36 cellular contexts compared by ENCODE assay signal in the genomic region with DNA sequence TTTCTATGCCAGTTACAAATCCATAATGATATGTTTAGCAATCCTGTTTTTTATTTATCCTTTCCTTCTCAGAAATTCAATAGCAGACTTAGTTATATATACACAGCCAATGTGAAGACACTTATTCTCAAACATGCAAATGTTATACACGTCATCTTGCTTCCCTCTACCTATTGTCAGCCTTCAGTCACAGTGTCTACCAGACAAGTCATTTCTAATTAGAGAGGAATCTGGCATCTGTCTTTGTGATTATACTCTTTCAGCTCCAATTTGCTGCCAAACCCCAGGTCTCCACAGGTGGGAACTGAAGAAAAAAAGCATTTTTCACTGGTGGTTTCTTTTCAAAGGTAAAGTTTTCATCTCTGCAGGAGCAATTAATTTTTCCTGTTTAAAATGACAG.
"Had no signal": no experiment of that assay in that cellular context is flagged by ENCODE, and none has a peak within 500 bp of the region (broad histone marks: within the 10 kb centered on the region; RNA-seq: fewer than 3 reads in every experiment).

No MANE protein-coding gene starts in this region.

- H3K27ac ChIP-seq: ascending aorta, cardiac muscle cell, colonic mucosa, WERI-Rb-1 had no signal

- H3K4me1 ChIP-seq: ascending aorta, colonic mucosa had no signal

- H3K27ac Mint-ChIP-seq: activated CD4-positive, alpha-beta memory T cell treated with anti-CD3 and anti-CD28 coated beads, Interleukin-2, amount 10 ng/mL, durations not matched to agents 7 days and 5 days; activated CD4-positive, alpha-beta T cell treated with anti-CD3 and anti-CD28 coated beads for 36 hours; activated CD4-positive, alpha-beta T cell treated with anti-CD3 and anti-CD28 coated beads, Interleukin-2, amount 10 ng/mL, durations not matched to agents 7 days and 5 days; activated CD8-positive, alpha-beta memory T cell treated with anti-CD3 and anti-CD28 coated beads, Interleukin-2, amount 10 ng/mL, durations not matched to agents 7 days and 5 days; activated CD8-positive, alpha-beta T cell treated with anti-CD3 and anti-CD28 coated beads, Interleukin-2, amount 10 ng/mL, durations not matched to agents 7 days and 5 days; activated naive CD4-positive, alpha-beta T cell treated with anti-CD3 and anti-CD28 coated beads, Interleukin-2, amount 10 ng/mL, durations not matched to agents 7 days and 5 days; activated naive CD4-positive, alpha-beta T cell treated with anti-CD3 and anti-CD28 coated beads, Interleukin-2, amount 50 U/mL, for 24 hours; activated naive CD8-positive, alpha-beta T cell; activated naive CD8-positive, alpha-beta T cell treated with anti-CD3 and anti-CD28 coated beads, Interleukin-2, amount 10 ng/mL, durations not matched to agents 7 days and 5 days; activated naive CD8-positive, alpha-beta T cell treated with anti-CD3 and anti-CD28 coated beads, Interleukin-2, amount 50 U/mL, for 24 hours; activated T-cell treated with anti-CD3 and anti-CD28 coated beads, Interleukin-2, amount 50 U/mL, for 24 hours; brain; T-helper 2 cell treated with Interferon-gamma antibody and Interleukin-4, amounts not matched to agents 5 μg/mL and 100 μg/mL, for 36 hours; WTC11 had no signal

- H3K4me3 ChIP-seq: ascending aorta, cardiac muscle cell, colonic mucosa had no signal

- H3K9me3 Mint-ChIP-seq: activated CD4-positive, alpha-beta memory T cell treated with anti-CD3 and anti-CD28 coated beads, Interleukin-2, amount 10 ng/mL, durations not matched to agents 7 days and 5 days; activated CD4-positive, alpha-beta T cell treated with anti-CD3 and anti-CD28 coated beads, Interleukin-2, amount 10 ng/mL, durations not matched to agents 7 days and 5 days; activated naive CD4-positive, alpha-beta T cell treated with anti-CD3 and anti-CD28 coated beads, Interleukin-2, amount 10 ng/mL, durations not matched to agents 7 days and 5 days; activated naive CD4-positive, alpha-beta T cell treated with anti-CD3 and anti-CD28 coated beads, Interleukin-2, amount 50 U/mL, for 24 hours; activated naive CD8-positive, alpha-beta T cell treated with anti-CD3 and anti-CD28 coated beads, Interleukin-2, amount 50 U/mL, for 24 hours; activated T-cell treated with anti-CD3 and anti-CD28 coated beads, Interleukin-2, amount 50 U/mL, for 24 hours; brain; central memory CD8-positive, alpha-beta T cell; T-helper 2 cell treated with Interferon-gamma antibody and Interleukin-4, amounts not matched to agents 5 μg/mL and 100 μg/mL, for 36 hours had no signal

- FAIRE-seq: bronchial epithelial cell had no signal

- H3K4me3 Mint-ChIP-seq: activated CD4-positive, alpha-beta memory T cell treated with anti-CD3 and anti-CD28 coated beads, Interleukin-2, amount 10 ng/mL, durations not matched to agents 7 days and 5 days; activated CD4-positive, alpha-beta T cell treated with anti-CD3 and anti-CD28 coated beads for 36 hours; activated CD4-positive, alpha-beta T cell treated with anti-CD3 and anti-CD28 coated beads, Interleukin-2, amount 10 ng/mL, durations not matched to agents 7 days and 5 days; activated CD8-positive, alpha-beta memory T cell treated with anti-CD3 and anti-CD28 coated beads, Interleukin-2, amount 10 ng/mL, durations not matched to agents 7 days and 5 days; activated CD8-positive, alpha-beta T cell treated with anti-CD3 and anti-CD28 coated beads, Interleukin-2, amount 10 ng/mL, durations not matched to agents 7 days and 5 days; activated naive CD4-positive, alpha-beta T cell treated with anti-CD3 and anti-CD28 coated beads, Interleukin-2, amount 10 ng/mL, durations not matched to agents 7 days and 5 days; activated naive CD4-positive, alpha-beta T cell treated with anti-CD3 and anti-CD28 coated beads, Interleukin-2, amount 50 U/mL, for 24 hours; activated naive CD8-positive, alpha-beta T cell; activated naive CD8-positive, alpha-beta T cell treated with anti-CD3 and anti-CD28 coated beads, Interleukin-2, amount 10 ng/mL, durations not matched to agents 7 days and 5 days; activated naive CD8-positive, alpha-beta T cell treated with anti-CD3 and anti-CD28 coated beads, Interleukin-2, amount 50 U/mL, for 24 hours; activated T-cell treated with anti-CD3 and anti-CD28 coated beads, Interleukin-2, amount 50 U/mL, for 24 hours; brain; central memory CD8-positive, alpha-beta T cell; T-helper 2 cell treated with Interferon-gamma antibody and Interleukin-4, amounts not matched to agents 5 μg/mL and 100 μg/mL, for 36 hours; WTC11 had no signal

- H3K27me3 Mint-ChIP-seq: activated CD4-positive, alpha-beta memory T cell treated with anti-CD3 and anti-CD28 coated beads, Interleukin-2, amount 10 ng/mL, durations not matched to agents 7 days and 5 days; activated CD4-positive, alpha-beta T cell treated with anti-CD3 and anti-CD28 coated beads, Interleukin-2, amount 10 ng/mL, durations not matched to agents 7 days and 5 days; activated CD8-positive, alpha-beta memory T cell treated with anti-CD3 and anti-CD28 coated beads, Interleukin-2, amount 10 ng/mL, durations not matched to agents 7 days and 5 days; activated naive CD4-positive, alpha-beta T cell treated with anti-CD3 and anti-CD28 coated beads, Interleukin-2, amount 10 ng/mL, durations not matched to agents 7 days and 5 days; activated naive CD8-positive, alpha-beta T cell treated with anti-CD3 and anti-CD28 coated beads, Interleukin-2, amount 10 ng/mL, durations not matched to agents 7 days and 5 days; activated naive CD8-positive, alpha-beta T cell treated with anti-CD3 and anti-CD28 coated beads, Interleukin-2, amount 50 U/mL, for 24 hours; brain had no signal

- H3K36me3 Mint-ChIP-seq: activated CD8-positive, alpha-beta memory T cell treated with anti-CD3 and anti-CD28 coated beads, Interleukin-2, amount 10 ng/mL, durations not matched to agents 7 days and 5 days; activated naive CD4-positive, alpha-beta T cell treated with anti-CD3 and anti-CD28 coated beads, Interleukin-2, amount 10 ng/mL, durations not matched to agents 7 days and 5 days; activated naive CD4-positive, alpha-beta T cell treated with anti-CD3 and anti-CD28 coated beads, Interleukin-2, amount 50 U/mL, for 24 hours; activated naive CD8-positive, alpha-beta T cell; activated naive CD8-positive, alpha-beta T cell treated with anti-CD3 and anti-CD28 coated beads, Interleukin-2, amount 10 ng/mL, durations not matched to agents 7 days and 5 days; brain; WTC11 had no signal

- H3K27me3 ChIP-seq: ascending aorta, cardiac muscle cell, colonic mucosa had no signal

- H3K4me1 Mint-ChIP-seq: activated CD4-positive, alpha-beta memory T cell treated with anti-CD3 and anti-CD28 coated beads, Interleukin-2, amount 10 ng/mL, durations not matched to agents 7 days and 5 days; activated CD4-positive, alpha-beta T cell treated with anti-CD3 and anti-CD28 coated beads for 36 hours; activated CD4-positive, alpha-beta T cell treated with anti-CD3 and anti-CD28 coated beads, Interleukin-2, amount 10 ng/mL, durations not matched to agents 7 days and 5 days; activated CD8-positive, alpha-beta memory T cell treated with anti-CD3 and anti-CD28 coated beads, Interleukin-2, amount 10 ng/mL, durations not matched to agents 7 days and 5 days; activated naive CD4-positive, alpha-beta T cell treated with anti-CD3 and anti-CD28 coated beads, Interleukin-2, amount 10 ng/mL, durations not matched to agents 7 days and 5 days; activated naive CD4-positive, alpha-beta T cell treated with anti-CD3 and anti-CD28 coated beads, Interleukin-2, amount 50 U/mL, for 24 hours; activated naive CD8-positive, alpha-beta T cell treated with anti-CD3 and anti-CD28 coated beads, Interleukin-2, amount 10 ng/mL, durations not matched to agents 7 days and 5 days; activated naive CD8-positive, alpha-beta T cell treated with anti-CD3 and anti-CD28 coated beads, Interleukin-2, amount 50 U/mL, for 24 hours; brain; central memory CD8-positive, alpha-beta T cell had no signal

- H3K36me3 ChIP-seq: ascending aorta, cardiac muscle cell, colonic mucosa, WERI-Rb-1 had no signal

- DNase-seq: activated CD4-positive, alpha-beta memory T cell treated with anti-CD3 and anti-CD28 coated beads, Interleukin-2, amount 10 ng/mL, durations not matched to agents 7 days and 5 days; activated CD4-positive, alpha-beta T cell treated with anti-CD3 and anti-CD28 coated beads for 1 hour; activated CD4-positive, alpha-beta T cell treated with anti-CD3 and anti-CD28 coated beads for 36 hours; activated CD4-positive, alpha-beta T cell treated with anti-CD3 and anti-CD28 coated beads for 48 hours; activated CD4-positive, alpha-beta T cell treated with anti-CD3 and anti-CD28 coated beads, Interleukin-2, amount 10 ng/mL, durations not matched to agents 7 days and 5 days; activated CD4-positive, alpha-beta T cell treated with anti-CD3 and anti-CD28 coated beads, Interleukin-2, amount 50 U/mL, for 48 hours; activated CD4-positive, CD25-positive, alpha-beta regulatory T cell; activated CD8-positive, alpha-beta memory T cell treated with anti-CD3 and anti-CD28 coated beads for 24 hours; activated CD8-positive, alpha-beta memory T cell treated with anti-CD3 and anti-CD28 coated beads, Interleukin-2, amount 10 ng/mL, durations not matched to agents 7 days and 5 days; activated CD8-positive, alpha-beta memory T cell treated with anti-CD3 and anti-CD28 coated beads, Interleukin-2, amount 50 U/mL, for 48 hours; activated CD8-positive, alpha-beta T cell treated with anti-CD3 and anti-CD28 coated beads, Interleukin-2, amount 10 ng/mL, durations not matched to agents 7 days and 5 days; activated gamma-delta T cell; activated naive CD4-positive, alpha-beta T cell treated with anti-CD3 and anti-CD28 coated beads, Interleukin-2, amount 10 ng/mL, durations not matched to agents 7 days and 5 days; activated naive CD4-positive, alpha-beta T cell treated with Interleukin-2 at 50 U/mL for 16 hours; activated naive CD8-positive, alpha-beta T cell treated with anti-CD3 and anti-CD28 coated beads, Interleukin-2, amount 10 ng/mL, durations not matched to agents 7 days and 5 days; activated naive CD8-positive, alpha-beta T cell treated with anti-CD3 and anti-CD28 coated beads, Interleukin-2, amount 50 U/mL, for 24 hours; activated T-cell treated with anti-CD3 and anti-CD28 coated beads, Interleukin-2, amount 50 U/mL, for 24 hours; activated T-cell treated with anti-CD3 and anti-CD28 coated beads, Interleukin-2, amount 50 U/mL, for 48 hours; amygdala; anterior cingulate cortex; caudate nucleus; cerebellar nuclear complex; colonic mucosa; T-helper 2 cell; T-helper 9 cell; WERI-Rb-1 had no signal

- ATAC-seq: activated CD4-positive, alpha-beta T cell treated with anti-CD3 and anti-CD28 coated beads for 36 hours; activated CD4-positive, CD25-positive, alpha-beta regulatory T cell treated with anti-CD3 and anti-CD28 coated beads, Interleukin-2, amount 50 U/mL, for 24 hours; activated CD8-positive, alpha-beta memory T cell treated with anti-CD3 and anti-CD28 coated beads, Interleukin-2, amount 10 ng/mL, durations not matched to agents 7 days and 5 days; activated CD8-positive, alpha-beta T cell treated with anti-CD3 and anti-CD28 coated beads, Interleukin-2, amount 10 ng/mL, durations not matched to agents 7 days and 5 days; activated naive CD8-positive, alpha-beta T cell treated with anti-CD3 and anti-CD28 coated beads, Interleukin-2, amount 50 U/mL, for 24 hours; WTC11 had no signal

- H3K9me3 ChIP-seq: ascending aorta, colonic mucosa had no signal
